ENCODE assay signal across 1 cellular context in genomic region chr16:30115238-30115637, GRCh38.
TF ChIP-seq lines count a peak whose summit lies in the region.

No MANE protein-coding gene starts in this region.

TF ChIP-seq in HepG2, 621 proteins besides CTCF, POLR2A, EP300 and RAD21:
- TF ChIP-seq ZNF768 (CRISPR knock-in tag; IDR thresholded peaks at IDR 0.05) (0 out of 2 replicates have a peak, but pooled peaks have one; percentile 12), ZNF883 (CRISPR knock-in tag; IDR thresholded peaks at IDR 0.05; ENCODE audit: not compliant biosample characterization) (no peak)
